Comparison of ENCODE assay signal across 19 cellular contexts in genomic region chr2:145546091-145546490, GRCh38.
DNase-seq lines count a peak whose midpoint lies in the region; ATAC-seq, FAIRE-seq and TF ChIP-seq lines count a peak whose summit lies in the region.
"Had no signal": no experiment of that assay in that cellular context is flagged by ENCODE, and none has a peak within 500 bp of the region (broad histone marks: within the 10 kb centered on the region; RNA-seq: fewer than 3 reads in every experiment).

No MANE protein-coding gene starts in this region.

- H2AFZ ChIP-seq in HepG2 (ENCODE audit: low read length) = no peak overlapping the region

- ATAC-seq in HepG2 (peak; percentile 70), right lobe of liver (no peak)
- ATAC-seq: activated CD8-positive, alpha-beta memory T cell treated with anti-CD3 and anti-CD28 coated beads, Interleukin-2, amount 10 ng/mL, durations not matched to agents 7 days and 5 days; body of pancreas had no signal

- H4K20me1 ChIP-seq in HepG2 (ENCODE audit: insufficient read depth, low read length) = no peaks in the 10 kb centered on the region

- H3K27ac ChIP-seq in HepG2 (ENCODE audit: extremely low read length, insufficient read depth, low read length) = no peak overlapping the region
- no peak overlapping the region for H3K27ac ChIP-seq in right lobe of liver
- H3K27ac ChIP-seq: body of pancreas had no signal

- H3K9me3 ChIP-seq in HepG2 (ENCODE audit: low read length) = no peaks in the 10 kb centered on the region
- H3K9me3 ChIP-seq in right lobe of liver = no peaks in the 10 kb centered on the region
- H3K9me3 ChIP-seq: body of pancreas had no signal

- TF ChIP-seq EP300 in HepG2 (IDR thresholded peaks at IDR 0.05; ENCODE audit: low read depth in 2 of 2, low read length in 2 of 2) (no peak), HepG2 (CRISPR knock-in tag; IDR thresholded peaks at IDR 0.05; ENCODE audit: borderline replicate concordance) (no peak)

- H3K4me1 ChIP-seq in HepG2 (ENCODE audit: insufficient read depth, low read length) (no peaks in the 10 kb centered on the region), right lobe of liver (no peaks in the 10 kb centered on the region)
- H3K4me1 ChIP-seq: body of pancreas had no signal

- TF ChIP-seq POLR2A in HepG2 (IDR thresholded peaks at IDR 0.05; ENCODE audit: insufficient read depth in 1 of 2, low read depth in 2 of 2, low read length in 2 of 2) (no peak), right lobe of liver (IDR thresholded peaks at IDR 0.05) (no peak)

- H3K79me2 ChIP-seq in HepG2 (ENCODE audit: insufficient read depth, low read length) = no peaks in the 10 kb centered on the region

- intact Hi-C loops in HepG2 (cut with micrococcal nuclease; ENCODE audit: unreplicated experiment) (no loop called here), right lobe of liver (cut with DNase I) (no loop called here)

- no peaks in the 10 kb centered on the region for H3K27me3 ChIP-seq in HepG2 (ENCODE audit: control insufficient read depth in 1 of 2, insufficient read depth in 2 of 2, low read length in 2 of 2)
- no peaks in the 10 kb centered on the region for H3K27me3 ChIP-seq in right lobe of liver
- H3K27me3 ChIP-seq: body of pancreas had no signal

- TF ChIP-seq CTCF in HepG2 (CRISPR knock-in tag; IDR thresholded peaks at IDR 0.05) (no peak), right lobe of liver (IDR thresholded peaks at IDR 0.05) (peak in 1 of 4 donors; percentile 9)

- H3K4me3 ChIP-seq in HepG2 (replicated peaks in 1 of 3; ENCODE audit: insufficient read depth in 1 of 3, low read depth in 2 of 3, low read length in 3 of 3) (no peak overlapping the region), right lobe of liver (no peak overlapping the region)
- H3K4me3 ChIP-seq: body of pancreas had no signal

- no peak overlapping the region for H3K4me2 ChIP-seq in HepG2 (ENCODE audit: low read depth, low read length)

- no peak overlapping the region for H3K9ac ChIP-seq in HepG2 (ENCODE audit: insufficient read depth, low read depth, low read length)

- POLR2A ChIA-PET in HepG2 (lab: Yijun Ruan, JAX) = no interaction called here

- FAIRE-seq in HepG2 (lab: Jason Lieb, UNC) = peak; percentile 61
- FAIRE-seq: urothelium cell line had no signal

- CTCF ChIA-PET in HepG2 (lab: Yijun Ruan, JAX; ENCODE audit: low intra/inter-chr PET ratio, low total read pairs) = no interaction called here

- no peak for DNase-seq in HepG2 (ENCODE audit: low spot score)
- DNase-seq in right lobe of liver = no peak
- peak; percentile 26 for DNase-seq in RPMI7951 (ENCODE audit: low read depth)
- DNase-seq in fibroblast of gingiva (ENCODE audit: low read depth) = peak; percentile 34
- DNase-seq in NCI-H524 treated with DMSO at 0.1 percent for 48 hours (lab: John Stamatoyannopoulos, UW) = no peak
- DNase-seq in stimulated activated CD4-positive, alpha-beta T cell treated with anti-CD3 and anti-CD28 coated beads, Interleukin-2, amount 100 ng/mL, for 48 hours = no peak
- DNase-seq in activated naive CD4-positive, alpha-beta T cell treated with Interleukin-2 at 50 U/mL for 16 hours = no peak
- no peak for DNase-seq in NCI-H2227 treated with DMSO at 0.1 percent for 48 hours (lab: John Stamatoyannopoulos, UW)
- DNase-seq: activated CD8-positive, alpha-beta memory T cell treated with anti-CD3 and anti-CD28 coated beads, Interleukin-2, amount 10 ng/mL, durations not matched to agents 7 days and 5 days; activated gamma-delta T cell treated with Interleukin-2 at 50 U/mL for 16 hours; body of pancreas; DND-41; effector CD4-positive, alpha-beta T cell; immature natural killer cell; midbrain; NCI-H1092; nucleus accumbens; stimulated activated naive CD4-positive, alpha-beta T cell had no signal

- H3K36me3 ChIP-seq in HepG2 (replicated peaks in 1 of 2; ENCODE audit: control insufficient read depth in 1 of 2, insufficient read depth in 2 of 2, low read length in 2 of 2) = no peaks in the 10 kb centered on the region
- H3K36me3 ChIP-seq in right lobe of liver = no peaks in the 10 kb centered on the region

- 11% methylated on average over 2 of the region's 2 CpGs for WGBS in HepG2 (ENCODE audit: low lambda C conversion rate)
- 35% methylated on average over 2 of the region's 2 CpGs for WGBS in right lobe of liver (ENCODE audit: insufficient coverage, low coverage, low lambda C conversion rate, missing lambda C conversion rate)

- no peak for TF ChIP-seq RAD21 in HepG2 (CRISPR knock-in tag; IDR thresholded peaks at IDR 0.05)

- in situ Hi-C loops in HepG2 (cut with HindIII; ENCODE audit: extremely low pct_ligation_motif_present, low pct_unique_long_range_greater_than_20kb) = no loop called here

- no TSS peak for BruUV-seq in HepG2 (replicated peaks; lab: Mats Ljungman, UMichigan)

TF ChIP-seq in HepG2, 621 proteins besides CTCF, POLR2A, EP300 and RAD21:
- no peak for TF ChIP-seq TARDBP (CRISPR knock-in tag; IDR thresholded peaks at IDR 0.05)
- TF ChIP-seq, protein P1, sequence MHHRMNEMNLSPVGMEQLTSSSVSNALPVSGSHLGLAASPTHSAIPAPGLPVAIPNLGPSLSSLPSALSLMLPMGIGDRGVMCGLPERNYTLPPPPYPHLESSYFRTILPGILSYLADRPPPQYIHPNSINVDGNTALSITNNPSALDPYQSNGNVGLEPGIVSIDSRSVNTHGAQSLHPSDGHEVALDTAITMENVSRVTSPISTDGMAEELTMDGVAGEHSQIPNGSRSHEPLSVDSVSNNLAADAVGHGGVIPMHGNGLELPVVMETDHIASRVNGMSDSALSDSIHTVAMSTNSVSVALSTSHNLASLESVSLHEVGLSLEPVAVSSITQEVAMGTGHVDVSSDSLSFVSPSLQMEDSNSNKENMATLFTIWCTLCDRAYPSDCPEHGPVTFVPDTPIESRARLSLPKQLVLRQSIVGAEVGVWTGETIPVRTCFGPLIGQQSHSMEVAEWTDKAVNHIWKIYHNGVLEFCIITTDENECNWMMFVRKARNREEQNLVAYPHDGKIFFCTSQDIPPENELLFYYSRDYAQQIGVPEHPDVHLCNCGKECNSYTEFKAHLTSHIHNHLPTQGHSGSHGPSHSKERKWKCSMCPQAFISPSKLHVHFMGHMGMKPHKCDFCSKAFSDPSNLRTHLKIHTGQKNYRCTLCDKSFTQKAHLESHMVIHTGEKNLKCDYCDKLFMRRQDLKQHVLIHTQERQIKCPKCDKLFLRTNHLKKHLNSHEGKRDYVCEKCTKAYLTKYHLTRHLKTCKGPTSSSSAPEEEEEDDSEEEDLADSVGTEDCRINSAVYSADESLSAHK (CRISPR knock-in tag; IDR thresholded peaks at IDR 0.05; ENCODE audit: borderline replicate concordance) = no peak
- TF ChIP-seq DMAP1 (CRISPR knock-in tag; IDR thresholded peaks at IDR 0.05) = no peak
- TF ChIP-seq ZNF556 (CRISPR knock-in tag; IDR thresholded peaks at IDR 0.05; ENCODE audit: borderline replicate concordance) = no peak
- TF ChIP-seq, protein P2, sequence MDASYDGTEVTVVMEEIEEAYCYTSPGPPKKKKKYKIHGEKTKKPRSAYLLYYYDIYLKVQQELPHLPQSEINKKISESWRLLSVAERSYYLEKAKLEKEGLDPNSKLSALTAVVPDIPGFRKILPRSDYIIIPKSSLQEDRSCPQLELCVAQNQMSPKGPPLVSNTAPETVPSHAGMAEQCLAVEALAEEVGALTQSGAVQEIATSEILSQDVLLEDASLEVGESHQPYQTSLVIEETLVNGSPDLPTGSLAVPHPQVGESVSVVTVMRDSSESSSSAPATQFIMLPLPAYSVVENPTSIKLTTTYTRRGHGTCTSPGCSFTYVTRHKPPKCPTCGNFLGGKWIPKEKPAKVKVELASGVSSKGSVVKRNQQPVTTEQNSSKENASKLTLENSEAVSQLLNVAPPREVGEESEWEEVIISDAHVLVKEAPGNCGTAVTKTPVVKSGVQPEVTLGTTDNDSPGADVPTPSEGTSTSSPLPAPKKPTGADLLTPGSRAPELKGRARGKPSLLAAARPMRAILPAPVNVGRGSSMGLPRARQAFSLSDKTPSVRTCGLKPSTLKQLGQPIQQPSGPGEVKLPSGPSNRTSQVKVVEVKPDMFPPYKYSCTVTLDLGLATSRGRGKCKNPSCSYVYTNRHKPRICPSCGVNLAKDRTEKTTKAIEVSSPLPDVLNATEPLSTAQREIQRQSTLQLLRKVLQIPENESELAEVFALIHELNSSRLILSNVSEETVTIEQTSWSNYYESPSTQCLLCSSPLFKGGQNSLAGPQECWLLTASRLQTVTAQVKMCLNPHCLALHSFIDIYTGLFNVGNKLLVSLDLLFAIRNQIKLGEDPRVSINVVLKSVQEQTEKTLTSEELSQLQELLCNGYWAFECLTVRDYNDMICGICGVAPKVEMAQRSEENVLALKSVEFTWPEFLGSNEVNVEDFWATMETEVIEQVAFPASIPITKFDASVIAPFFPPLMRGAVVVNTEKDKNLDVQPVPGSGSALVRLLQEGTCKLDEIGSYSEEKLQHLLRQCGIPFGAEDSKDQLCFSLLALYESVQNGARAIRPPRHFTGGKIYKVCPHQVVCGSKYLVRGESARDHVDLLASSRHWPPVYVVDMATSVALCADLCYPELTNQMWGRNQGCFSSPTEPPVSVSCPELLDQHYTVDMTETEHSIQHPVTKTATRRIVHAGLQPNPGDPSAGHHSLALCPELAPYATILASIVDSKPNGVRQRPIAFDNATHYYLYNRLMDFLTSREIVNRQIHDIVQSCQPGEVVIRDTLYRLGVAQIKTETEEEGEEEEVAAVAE (CRISPR knock-in tag; IDR thresholded peaks at IDR 0.05; ENCODE audit: borderline replicate concordance) = no peak
- TF ChIP-seq TFDP2 (CRISPR knock-in tag; IDR thresholded peaks at IDR 0.05) = no peak
- TF ChIP-seq SAFB2 (CRISPR knock-in tag; IDR thresholded peaks at IDR 0.05; ENCODE audit: borderline replicate concordance, low read depth) = no peak
- no peak for TF ChIP-seq PHF20 (CRISPR knock-in tag; IDR thresholded peaks at IDR 0.05)
- TF ChIP-seq KLF9 (CRISPR knock-in tag; IDR thresholded peaks at IDR 0.05; ENCODE audit: low read depth) = no peak
- TF ChIP-seq BORCS8-MEF2B (CRISPR knock-in tag; IDR thresholded peaks at IDR 0.05) = no peak
- TF ChIP-seq HNF4G (IDR thresholded peaks at IDR 0.05; ENCODE audit: borderline replicate concordance, low read depth, low read length) = no peak
- TF ChIP-seq HNF4G (CRISPR knock-in tag; IDR thresholded peaks at IDR 0.05; ENCODE audit: borderline replicate concordance, low read depth) = no peak
- no peak for TF ChIP-seq ZFP82 (CRISPR knock-in tag; IDR thresholded peaks at IDR 0.05; ENCODE audit: borderline replicate concordance)
- TF ChIP-seq BRCA1 (CRISPR knock-in tag; IDR thresholded peaks at IDR 0.05) = no peak

Comparison
In these comparisons a context has a peak if more than half of its experiments do, and no peak if none do; other contexts are left out.
1. DNase-seq: peak in RPMI7951 (single experiment) and fibroblast of gingiva (single experiment); none in HepG2 (single experiment), right lobe of liver (0 of 3), NCI-H524 treated with DMSO at 0.1 percent for 48 hours (single experiment), stimulated activated CD4-positive, alpha-beta T cell treated with anti-CD3 and anti-CD28 coated beads, Interleukin-2, amount 100 ng/mL, for 48 hours (0 of 2), activated naive CD4-positive, alpha-beta T cell treated with Interleukin-2 at 50 U/mL for 16 hours (single experiment) and NCI-H2227 treated with DMSO at 0.1 percent for 48 hours (single experiment).